10 cellular contexts compared by ENCODE assay signal in genomic region chr1:32426489-32427255, GRCh38. TPM values are rescaled to one million over a fixed set of nuclear protein-coding genes. Genes with fewer than 3 reads are reported as not detected.
DNase-seq lines count a peak whose midpoint lies in the region; ATAC-seq, FAIRE-seq and TF ChIP-seq lines count a peak whose summit lies in the region.
"Had no signal": no experiment of that assay in that cellular context is flagged by ENCODE, and none has a peak within 500 bp of the region (broad histone marks: within the 10 kb centered on the region; RNA-seq: fewer than 3 reads in every experiment).

No MANE protein-coding gene starts in this region.

- TF ChIP-seq RAD21 in GM12878 (IDR thresholded peaks at IDR 0.05; ENCODE audit: insufficient read depth, low read depth, low read length) = no peak

- TF ChIP-seq POLR2A in breast epithelium (IDR thresholded peaks at IDR 0.05) (no peak), GM12878 (IDR thresholded peaks at IDR 0.05; ENCODE audit: low read depth, low read length) (no peak)

- 15% methylated on average over 28 of the region's 36 CpGs for WGBS in GM12878 (ENCODE audit: insufficient coverage, insufficient replicate concordance, low lambda C conversion rate, missing lambda C conversion rate)
- WGBS in urinary bladder = 7% methylated on average over 36 of the region's 36 CpGs

- TF ChIP-seq EP300 in GM12878 (IDR thresholded peaks at IDR 0.05; ENCODE audit: borderline replicate concordance in 1 of 2, control insufficient read depth in 1 of 2, low read depth in 2 of 2, low read length in 2 of 2) = no peak

- H3K4me3 ChIP-seq in breast epithelium (peak overlapping the region in 2 of 3 donors; percentile 51 to 65), GM12878 (no peak overlapping the region), urinary bladder (ENCODE audit: low read depth, low read length) (peak overlapping the region; percentile 5)

- no peaks in the 10 kb centered on the region for H3K4me1 ChIP-seq in breast epithelium
- H3K4me1 ChIP-seq in GM12878 (ENCODE audit: control insufficient read depth, insufficient read depth, low read length) = peaks cover under 1% of the 10 kb centered on the region
- H3K4me1 ChIP-seq in urinary bladder (ENCODE audit: insufficient read depth) = no peaks in the 10 kb centered on the region

- no peak overlapping the region for H3K27ac Mint-ChIP-seq in MCF 10A (ENCODE audit: low read depth, unreplicated experiment)
- no peak overlapping the region for H3K27ac Mint-ChIP-seq in activated T-helper 1 cell treated with anti-CD3 and anti-CD28 coated beads, Interleukin-12 subunit alpha, Interleukin-12 subunit beta, Interleukin-2, Interleukin-4 antibody, amounts not matched to agents 30 ng/mL and 10 ng/mL and 1 ng/mL, durations not matched to agents 14 hours and 24 hours and 36 hours
- H3K27ac Mint-ChIP-seq: stimulated activated naive CD8-positive, alpha-beta T cell treated with anti-CD3 and anti-CD28 coated beads, Interleukin-15, Interleukin-2, amounts not matched to agents 100 ng/mL and 50 ng/mL, for 24 hours had no signal

- H3K9me3 Mint-ChIP-seq in MCF 10A (ENCODE audit: unreplicated experiment) = no peaks in the 10 kb centered on the region
- no peaks in the 10 kb centered on the region for H3K9me3 Mint-ChIP-seq in activated T-cell treated with anti-CD3 and anti-CD28 coated beads, Interleukin-2, amount 50 U/mL, for 4 hours
- H3K9me3 Mint-ChIP-seq in activated T-helper 1 cell treated with anti-CD3 and anti-CD28 coated beads, Interleukin-12 subunit alpha, Interleukin-12 subunit beta, Interleukin-2, Interleukin-4 antibody, amounts not matched to agents 30 ng/mL and 10 ng/mL and 1 ng/mL, durations not matched to agents 14 hours and 24 hours and 36 hours = no peaks in the 10 kb centered on the region
- H3K9me3 Mint-ChIP-seq: stimulated activated naive CD8-positive, alpha-beta T cell treated with anti-CD3 and anti-CD28 coated beads, Interleukin-15, Interleukin-2, amounts not matched to agents 100 ng/mL and 50 ng/mL, for 24 hours had no signal

- no peak overlapping the region for H2AFZ ChIP-seq in GM12878 (ENCODE audit: control insufficient read depth, low read depth, low read length)

- no peaks in the 10 kb centered on the region for H3K36me3 ChIP-seq in breast epithelium
- H3K36me3 ChIP-seq in GM12878 (ENCODE audit: control insufficient read depth in 2 of 2, insufficient read depth in 2 of 2, low read length in 1 of 2) = no peaks in the 10 kb centered on the region
- no peaks in the 10 kb centered on the region for H3K36me3 ChIP-seq in urinary bladder (ENCODE audit: insufficient read depth)
- H3K36me3 ChIP-seq: neutrophil had no signal

- H3K9me3 ChIP-seq in breast epithelium (no peaks in the 10 kb centered on the region), GM12878 (replicated peaks; ENCODE audit: control insufficient read depth, insufficient read depth, low read length) (no peaks in the 10 kb centered on the region)
- H3K9me3 ChIP-seq: neutrophil had no signal

- H3K4me2 ChIP-seq in GM12878 (ENCODE audit: control insufficient read depth, insufficient read depth) = peak overlapping the region; percentile 68

- DNase-seq in breast epithelium (ENCODE audit: low spot score in 2 of 2) = peak in 1 of 2 donors; percentile 20
- no peak for DNase-seq in MCF 10A (ENCODE audit: unreplicated experiment)
- no peak for DNase-seq in GM12878 (ENCODE audit: low read depth, low spot score)
- peak in 1 of 2 donors; percentile 32 for DNase-seq in left colon
- no peak for DNase-seq in activated T-cell treated with anti-CD3 and anti-CD28 coated beads, Interleukin-2, amount 50 U/mL, for 4 hours
- no peak for DNase-seq in posterior vena cava (ENCODE audit: low spot score)
- DNase-seq in activated T-helper 1 cell treated with anti-CD3 and anti-CD28 coated beads, Interleukin-12 subunit alpha, Interleukin-12 subunit beta, Interleukin-2, Interleukin-4 antibody, amounts not matched to agents 30 ng/mL and 10 ng/mL and 1 ng/mL, durations not matched to agents 14 hours and 24 hours and 36 hours (ENCODE audit: low spot score) = no peak

- H3K27me3 Mint-ChIP-seq in MCF 10A (ENCODE audit: insufficient read depth, unreplicated experiment) = peaks cover 51% of the 10 kb centered on the region
- H3K27me3 Mint-ChIP-seq in activated T-cell treated with anti-CD3 and anti-CD28 coated beads, Interleukin-2, amount 50 U/mL, for 4 hours (ENCODE audit: low read depth) = peaks cover 45% of the 10 kb centered on the region
- H3K27me3 Mint-ChIP-seq in activated T-helper 1 cell treated with anti-CD3 and anti-CD28 coated beads, Interleukin-12 subunit alpha, Interleukin-12 subunit beta, Interleukin-2, Interleukin-4 antibody, amounts not matched to agents 30 ng/mL and 10 ng/mL and 1 ng/mL, durations not matched to agents 14 hours and 24 hours and 36 hours (ENCODE audit: insufficient read depth) = peaks cover 66% of the 10 kb centered on the region

- BruUV-seq in MCF 10A (replicated peaks; lab: Mats Ljungman, UMichigan) = no TSS peak
- no TSS peak for BruUV-seq in GM12878 (replicated peaks; lab: Mats Ljungman, UMichigan)

- no peaks in the 10 kb centered on the region for H3K79me2 ChIP-seq in GM12878 (ENCODE audit: control insufficient read depth, insufficient read depth, low read length)

- peaks cover 5% of the 10 kb centered on the region for H3K36me3 Mint-ChIP-seq in MCF 10A (ENCODE audit: insufficient read depth, unreplicated experiment)
- H3K36me3 Mint-ChIP-seq in activated T-cell treated with anti-CD3 and anti-CD28 coated beads, Interleukin-2, amount 50 U/mL, for 4 hours (ENCODE audit: insufficient read depth) = no peaks in the 10 kb centered on the region
- no peaks in the 10 kb centered on the region for H3K36me3 Mint-ChIP-seq in activated T-helper 1 cell treated with anti-CD3 and anti-CD28 coated beads, Interleukin-12 subunit alpha, Interleukin-12 subunit beta, Interleukin-2, Interleukin-4 antibody, amounts not matched to agents 30 ng/mL and 10 ng/mL and 1 ng/mL, durations not matched to agents 14 hours and 24 hours and 36 hours (ENCODE audit: low read depth)

- no peak for TF ChIP-seq CTCF in breast epithelium (IDR thresholded peaks at IDR 0.05)
- no peak for TF ChIP-seq CTCF in MCF 10A (IDR thresholded peaks at IDR 0.05; ENCODE audit: unreplicated experiment)
- TF ChIP-seq CTCF in GM12878 (IDR thresholded peaks at IDR 0.05 in 2 of 3, conservative IDR thresholded peaks at IDR 0.05 in 1 of 3; ENCODE audit: control insufficient read depth in 2 of 3, extremely low read depth in 1 of 3, insufficient read depth in 1 of 3, low read depth in 3 of 3, low read length in 3 of 3) = no peak

- POLR2A ChIA-PET in MCF 10A (lab: Yijun Ruan, JAX) = interaction anchor here (1.4 kb wide), 1 partner anchor 14 kb away, joined by 4 read pairs; no protein-coding TSS in a partner anchor
- POLR2A ChIA-PET in GM12878 (lab: Charles Lee) = interaction anchor here (0.6 kb wide), 1 partner anchor 1334 kb away, joined by 4 read pairs; no protein-coding TSS in a partner anchor

- no peaks in the 10 kb centered on the region for H3K4me1 Mint-ChIP-seq in MCF 10A (ENCODE audit: insufficient read depth, unreplicated experiment)
- no peaks in the 10 kb centered on the region for H3K4me1 Mint-ChIP-seq in activated T-cell treated with anti-CD3 and anti-CD28 coated beads, Interleukin-2, amount 50 U/mL, for 4 hours (ENCODE audit: low read depth)
- no peaks in the 10 kb centered on the region for H3K4me1 Mint-ChIP-seq in activated T-helper 1 cell treated with anti-CD3 and anti-CD28 coated beads, Interleukin-12 subunit alpha, Interleukin-12 subunit beta, Interleukin-2, Interleukin-4 antibody, amounts not matched to agents 30 ng/mL and 10 ng/mL and 1 ng/mL, durations not matched to agents 14 hours and 24 hours and 36 hours (ENCODE audit: low read depth)

- SMC1A ChIA-PET in GM12878 (lab: Charles Lee; ENCODE audit: uncharacterized antibody, unreplicated experiment) = interaction anchor here (0.6 kb wide), 1 partner anchor 213 kb away, joined by 3 read pairs; no protein-coding TSS in a partner anchor

- H3K9ac ChIP-seq in GM12878 (ENCODE audit: control insufficient read depth, insufficient read depth, low read length) = no peak overlapping the region

- no peaks in the 10 kb centered on the region for H3K27me3 ChIP-seq in breast epithelium
- H3K27me3 ChIP-seq in GM12878 (replicated peaks in 1 of 2; ENCODE audit: control insufficient read depth in 2 of 2, insufficient read depth in 2 of 2, low read length in 1 of 2) = peaks cover 0 to 10% of the 10 kb centered on the region in 2 experiments; a peak in 2 of 4 replicates

- ATAC-seq in GM12878 (no peak), left colon (peak; percentile 74)
- ATAC-seq in activated T-cell treated with anti-CD3 and anti-CD28 coated beads, Interleukin-2, amount 50 U/mL, for 4 hours = no peak

- no peak for FAIRE-seq in GM12878 (lab: Jason Lieb, UNC)

- no peaks in the 10 kb centered on the region for H4K20me1 ChIP-seq in GM12878 (ENCODE audit: control insufficient read depth, insufficient read depth)

- intact Hi-C loops in breast epithelium (cut with DNase I; ENCODE audit: low total_unique reads) = no loop called here
- intact Hi-C loops in MCF 10A (cut with micrococcal nuclease) = no loop called here
- intact Hi-C loops in GM12878 (cut with micrococcal nuclease; ENCODE audit: unreplicated experiment) = no loop called here
- intact Hi-C loops in left colon (cut with DNase I, micrococcal nuclease) = no loop called here
- intact Hi-C loops in posterior vena cava (cut with DNase I) = no loop called here
- intact Hi-C loops in activated T-helper 1 cell treated with anti-CD3 and anti-CD28 coated beads, Interleukin-12 subunit alpha, Interleukin-12 subunit beta, Interleukin-2, Interleukin-4 antibody, amounts not matched to agents 30 ng/mL and 10 ng/mL and 1 ng/mL, durations not matched to agents 14 hours and 24 hours and 36 hours (cut with micrococcal nuclease) = no loop called here

- H3K4me3 Mint-ChIP-seq in MCF 10A (ENCODE audit: unreplicated experiment) = no peak overlapping the region
- H3K4me3 Mint-ChIP-seq in activated T-cell treated with anti-CD3 and anti-CD28 coated beads, Interleukin-2, amount 50 U/mL, for 4 hours = no peak overlapping the region
- no peak overlapping the region for H3K4me3 Mint-ChIP-seq in activated T-helper 1 cell treated with anti-CD3 and anti-CD28 coated beads, Interleukin-12 subunit alpha, Interleukin-12 subunit beta, Interleukin-2, Interleukin-4 antibody, amounts not matched to agents 30 ng/mL and 10 ng/mL and 1 ng/mL, durations not matched to agents 14 hours and 24 hours and 36 hours
- H3K4me3 Mint-ChIP-seq: stimulated activated naive CD8-positive, alpha-beta T cell treated with anti-CD3 and anti-CD28 coated beads, Interleukin-15, Interleukin-2, amounts not matched to agents 100 ng/mL and 50 ng/mL, for 24 hours had no signal

- in situ Hi-C loops in GM12878 (cut with MboI) = no loop called here

- CTCF ChIA-PET in MCF 10A (lab: Yijun Ruan, JAX) (interaction anchor here (0.6 to 1.1 kb wide), 3 partner anchors 25 to 935 kb away, joined by 3 to 5 read pairs (median 4); no protein-coding TSS in a partner anchor), GM12878 (lab: Yijun Ruan, JAX) (interaction anchor here (1.1 to 4.0 kb wide), 6 partner anchors 14 to 346 kb away, joined by 3 to 17 read pairs (median 4); no protein-coding TSS in a partner anchor)

- RAD21 ChIA-PET in GM12878 (lab: Charles Lee; ENCODE audit: unreplicated experiment) = no interaction called here

- H3K27ac ChIP-seq in breast epithelium = no peak overlapping the region
- H3K27ac ChIP-seq in GM12878 (ENCODE audit: control insufficient read depth, insufficient read depth) = no peak overlapping the region
- no peak overlapping the region for H3K27ac ChIP-seq in urinary bladder (ENCODE audit: low read depth)
- H3K27ac ChIP-seq: neutrophil had no signal

RNA-seq across cellular contexts. Expression of gene BSDC1, which starts 32.4 kb away (rescaled TPM):
- total RNA-seq in breast epithelium (100 to 1,000 TPM in 1 of 3 donors, 10 to 100 TPM in 2; 86.9 to 123 (median 95.1) TPM), MCF 10A (2022) (52.6 and 56.2 TPM in 2 replicates), GM12878 (2014; rRNA removed) (23.3 and 25.1 TPM in 2 replicates), GM12878 (2014; rRNA removed; fragmentation: Illumina TruSeq; extraction: Trizol) (22.3 and 22.7 TPM in 2 replicates), GM12878 (2021) (23.9 and 25.2 TPM in 2 replicates), left colon (10 to 100 TPM; 73.0 to 87.9 TPM), urinary bladder (53.3 TPM), posterior vena cava (10 to 100 TPM; 37.2 to 42.5 TPM)
- 114 and 128 TPM in 2 replicates for total RNA-seq in GM12878 (2013; cell fraction: nucleolus; rRNA removed)
- 13.3 TPM for polyA plus RNA-seq in GM12878 (2011; ENCODE audit: low read depth)
- polyA plus RNA-seq in GM12878 (2011; rRNA removed) (32.8 and 39.7 TPM in 2 replicates), GM12878 (2014; fragmentation: Illumina TruSeq; extraction: Trizol) (22.5 and 27.4 TPM in 2 replicates), GM12878 (2014; fragmentation: Nextera tagmentation; extraction: Ambion mirVana) (1 to 10 TPM; 3.0 to 4.9 TPM), GM12878 (2014; rRNA removed) (25.4 and 28.5 TPM in 2 replicates), GM12878 (2016; fragmentation: Nextera tagmentation; extraction: Ambion mirVana) (10 to 100 TPM; 18.2 to 20.2 TPM), urinary bladder (50.4 TPM)
- 34.8 and 37.6 TPM in 2 replicates for polyA plus RNA-seq in GM12878 (2011; cell fraction: cytosol; rRNA removed)
- polyA plus RNA-seq in GM12878 (2011; cell fraction: nucleus; rRNA removed) = 76.6 and 77.5 TPM in 2 replicates
- 22.3 and 31.1 TPM in 2 replicates for polyA plus RNA-seq in GM12878 (2012)
- polyA minus RNA-seq in GM12878 (2011; rRNA and poly(A)+ RNA removed) = 18.5 and 31.0 TPM in 2 replicates
- polyA minus RNA-seq in GM12878 (2011; cell fraction: cytosol; rRNA and poly(A)+ RNA removed) = 9.3 and 12.7 TPM in 2 replicates
- 21.2 and 34.4 TPM in 2 replicates for polyA minus RNA-seq in GM12878 (2011; cell fraction: nucleus; rRNA and poly(A)+ RNA removed)
- 10 to 100 TPM; 42.2 to 56.8 (median 46.6) TPM for total RNA-seq in activated T-cell treated with anti-CD3 and anti-CD28 coated beads, Interleukin-2, amount 50 U/mL, for 4 hours
- total RNA-seq in activated T-helper 1 cell treated with anti-CD3 and anti-CD28 coated beads, Interleukin-12 subunit alpha, Interleukin-12 subunit beta, Interleukin-2, Interleukin-4 antibody, amounts not matched to agents 30 ng/mL and 10 ng/mL and 1 ng/mL, durations not matched to agents 14 hours and 24 hours and 36 hours = 48.8 and 50.3 TPM in 2 replicates

RNA-seq across cellular contexts. Expression of gene ZBTB8B, which starts 38.2 kb away (rescaled TPM):
- total RNA-seq in breast epithelium (under 1 TPM; under 0.01 to 0.15 (median under 0.01) TPM), MCF 10A (2022) (not detected in 2 replicates), GM12878 (2014; rRNA removed) (under 0.01 and 0.05 TPM in 2 replicates), GM12878 (2014; rRNA removed; fragmentation: Illumina TruSeq; extraction: Trizol) (under 0.01 and 0.04 TPM in 2 replicates), GM12878 (2021) (0.03 TPM in 1 of 2 replicates, not detected in the other), left colon (not detected), urinary bladder (0.79 TPM), posterior vena cava (not detected)
- total RNA-seq in GM12878 (2013; cell fraction: nucleolus; rRNA removed) = 0.04 and 0.05 TPM in 2 replicates
- polyA plus RNA-seq in GM12878 (2011; ENCODE audit: low read depth) = 0.03 TPM
- polyA plus RNA-seq in GM12878 (2011; rRNA removed) (not detected in 2 replicates), GM12878 (2014; fragmentation: Illumina TruSeq; extraction: Trizol) (0.01 TPM in 1 of 2 replicates, not detected in the other), GM12878 (2014; fragmentation: Nextera tagmentation; extraction: Ambion mirVana) (under 1 TPM in 1 of 2 experiments, not detected in 1; under 0.01 TPM), GM12878 (2014; rRNA removed) (0.01 TPM in 2 replicates), GM12878 (2016; fragmentation: Nextera tagmentation; extraction: Ambion mirVana) (under 1 TPM in 1 of 2 experiments, not detected in 1; 0.01 TPM), urinary bladder (0.04 TPM)
- not detected in 2 replicates for polyA plus RNA-seq in GM12878 (2011; cell fraction: cytosol; rRNA removed)
- 0.01 TPM in 2 replicates for polyA plus RNA-seq in GM12878 (2011; cell fraction: nucleus; rRNA removed)
- polyA plus RNA-seq in GM12878 (2012) = 0.03 TPM in 2 replicates
- not detected in 2 replicates for polyA minus RNA-seq in GM12878 (2011; rRNA and poly(A)+ RNA removed)
- not detected in 2 replicates for polyA minus RNA-seq in GM12878 (2011; cell fraction: cytosol; rRNA and poly(A)+ RNA removed)
- not detected in 2 replicates for polyA minus RNA-seq in GM12878 (2011; cell fraction: nucleus; rRNA and poly(A)+ RNA removed)
- not detected for total RNA-seq in activated T-cell treated with anti-CD3 and anti-CD28 coated beads, Interleukin-2, amount 50 U/mL, for 4 hours
- total RNA-seq in activated T-helper 1 cell treated with anti-CD3 and anti-CD28 coated beads, Interleukin-12 subunit alpha, Interleukin-12 subunit beta, Interleukin-2, Interleukin-4 antibody, amounts not matched to agents 30 ng/mL and 10 ng/mL and 1 ng/mL, durations not matched to agents 14 hours and 24 hours and 36 hours = not detected in 2 replicates
